ENCODE assay signal across 8 cellular contexts in genomic region chr19:13165091-13165997, GRCh38. TPM values are rescaled to one million over a fixed set of nuclear protein-coding genes. Genes with fewer than 3 reads are reported as not detected.
DNase-seq lines count a peak whose midpoint lies in the region; ATAC-seq and TF ChIP-seq lines count a peak whose summit lies in the region.

No MANE protein-coding gene starts in this region.

- H3K18ac ChIP-seq in mesendoderm (ENCODE audit: low read length): peak overlapping the region; percentile 29

- no CpG with 5 or more reads among the region's 20 CpGs for WGBS in mesendoderm (ENCODE audit: extremely low coverage, insufficient coverage, low lambda C conversion rate)

- intact Hi-C loops in uterus (cut with DNase I; ENCODE audit: low total_unique reads): no loop called here

- no peak overlapping the region for H3K4me3 ChIP-seq in mesendoderm (ENCODE audit: low read length)
- H3K4me3 ChIP-seq in uterus: no peak overlapping the region

- no peak for TF ChIP-seq CTCF in brain (conservative IDR thresholded peaks at IDR 0.05)
- TF ChIP-seq CTCF in uterus (IDR thresholded peaks at IDR 0.05): no peak

- H3K9ac ChIP-seq in mesendoderm (ENCODE audit: low read length): peak overlapping the region; percentile 69

- H3K27ac ChIP-seq in mesendoderm (ENCODE audit: low read depth, low read length): peak overlapping the region; percentile 95
- H3K27ac ChIP-seq in uterus: peak overlapping the region; percentile 95 to 96

- H3K4me1 Mint-ChIP-seq in activated naive CD4-positive, alpha-beta T cell treated with anti-CD3 and anti-CD28 coated beads, Interleukin-2, amount 50 U/mL, for 24 hours: peaks cover 72% of the 10 kb centered on the region
- peaks cover 45% of the 10 kb centered on the region for H3K4me1 Mint-ChIP-seq in brain

- H3K23ac ChIP-seq in mesendoderm (ENCODE audit: low read length): peak overlapping the region; percentile 31

- peak overlapping the region; percentile 77 for H2AK5ac ChIP-seq in mesendoderm (ENCODE audit: low read length)

- no peaks in the 10 kb centered on the region for H3K36me3 Mint-ChIP-seq in activated naive CD4-positive, alpha-beta T cell treated with anti-CD3 and anti-CD28 coated beads, Interleukin-2, amount 50 U/mL, for 24 hours
- H3K36me3 Mint-ChIP-seq in brain: no peaks in the 10 kb centered on the region

- H4K5ac ChIP-seq in mesendoderm (ENCODE audit: low read length): peak overlapping the region; percentile 64

- H3K4me1 ChIP-seq in mesendoderm (ENCODE audit: control insufficient read depth, low read depth, low read length) (peaks cover 15% of the 10 kb centered on the region), uterus (peaks cover 5 to 16% of the 10 kb centered on the region in 2 donors)

- no peaks in the 10 kb centered on the region for H3K79me2 ChIP-seq in mesendoderm (ENCODE audit: control insufficient read depth, insufficient read depth, low read length)

- H2BK5ac ChIP-seq in mesendoderm (ENCODE audit: low read length): peak overlapping the region; percentile 99

- H3K4ac ChIP-seq in mesendoderm (ENCODE audit: low read depth, low read length): peak overlapping the region; percentile 74

- H3K4me2 ChIP-seq in mesendoderm (ENCODE audit: low read length): peak overlapping the region; percentile 25

- H3K79me1 ChIP-seq in mesendoderm (ENCODE audit: low read length): no peaks in the 10 kb centered on the region

- no peak overlapping the region for H4K8ac ChIP-seq in mesendoderm (ENCODE audit: low read depth, low read length)

- DNase-seq in activated naive CD4-positive, alpha-beta T cell (lab: John Stamatoyannopoulos, UW): no peak
- DNase-seq in mesendoderm (peak; percentile 84), uterus (no peak)
- DNase-seq in effector CD8-positive, alpha-beta T cell (lab: John Stamatoyannopoulos, UW): no peak

- H3K9me3 Mint-ChIP-seq in activated naive CD4-positive, alpha-beta T cell treated with anti-CD3 and anti-CD28 coated beads, Interleukin-2, amount 50 U/mL, for 24 hours: no peaks in the 10 kb centered on the region
- H3K9me3 Mint-ChIP-seq in brain: no peaks in the 10 kb centered on the region

- no peaks in the 10 kb centered on the region for H3K9me3 ChIP-seq in uterus

- peak overlapping the region; percentile 12 for H3K27ac Mint-ChIP-seq in activated naive CD4-positive, alpha-beta T cell treated with anti-CD3 and anti-CD28 coated beads, Interleukin-2, amount 50 U/mL, for 24 hours
- peak overlapping the region in 4 of 5 experiments; percentile 91 to 99 (median 98) for H3K27ac Mint-ChIP-seq in brain

- H2BK15ac ChIP-seq in mesendoderm (replicated peaks; ENCODE audit: low read depth): peak overlapping the region; percentile 14

- no peaks in the 10 kb centered on the region for H3K27me3 ChIP-seq in mesendoderm (ENCODE audit: insufficient read depth, low read length, poor library complexity)
- H3K27me3 ChIP-seq in uterus: no peaks in the 10 kb centered on the region

- no peak overlapping the region for H3K4me3 Mint-ChIP-seq in activated naive CD4-positive, alpha-beta T cell treated with anti-CD3 and anti-CD28 coated beads, Interleukin-2, amount 50 U/mL, for 24 hours
- peak overlapping the region in 1 of 5 experiments; percentile 80 for H3K4me3 Mint-ChIP-seq in brain

- no peak for TF ChIP-seq POLR2A in uterus (IDR thresholded peaks at IDR 0.05)

- no peaks in the 10 kb centered on the region for H3K36me3 ChIP-seq in mesendoderm (ENCODE audit: control insufficient read depth, insufficient read depth, low read length)
- H3K36me3 ChIP-seq in uterus: no peaks in the 10 kb centered on the region

- H2BK120ac ChIP-seq in mesendoderm (ENCODE audit: low read depth, low read length): peak overlapping the region; percentile 47

- H3K27me3 Mint-ChIP-seq in activated naive CD4-positive, alpha-beta T cell treated with anti-CD3 and anti-CD28 coated beads, Interleukin-2, amount 50 U/mL, for 24 hours: no peaks in the 10 kb centered on the region
- peaks cover 10% of the 10 kb centered on the region for H3K27me3 Mint-ChIP-seq in brain

- peak overlapping the region; percentile 91 for H3K56ac ChIP-seq in mesendoderm (ENCODE audit: low read length)

- ATAC-seq in GM18502 (IDR thresholded peaks at IDR 0.05; ENCODE audit: poor library complexity, unreplicated experiment) (no peak), HG03039 (IDR thresholded peaks at IDR 0.05; ENCODE audit: unreplicated experiment) (no peak)

RNA-seq across cellular contexts. Expression of gene IER2, which starts 15.1 kb away (rescaled TPM):
- 31.1 TPM for polyA plus RNA-seq in brain (ENCODE audit: insufficient read depth, low read depth, low replicate concordance)
- 75.2 TPM for polyA plus RNA-seq in mesendoderm (2013, experiment 1 of 2)
- polyA plus RNA-seq in mesendoderm (2013, experiment 2 of 2): 77.2 TPM
- total RNA-seq in uterus: 100 to 1,000 TPM in 1 of 4 donors, 10 to 100 TPM in 3; 15.1 to 108 (median 66.7) TPM

RNA-seq across cellular contexts. Expression of gene STX10, which starts 15.2 kb away (rescaled TPM):
- polyA plus RNA-seq in brain (ENCODE audit: insufficient read depth, low read depth, low replicate concordance): 74.2 TPM
- 30.2 TPM for polyA plus RNA-seq in mesendoderm (2013, experiment 1 of 2)
- 29.9 TPM for polyA plus RNA-seq in mesendoderm (2013, experiment 2 of 2)
- total RNA-seq in uterus: 10 to 100 TPM; 42.2 to 72.1 (median 44.8) TPM

RNA-seq across cellular contexts. Expression of gene NACC1, which starts 47.3 kb away (rescaled TPM):
- 42.2 TPM for polyA plus RNA-seq in brain (ENCODE audit: insufficient read depth, low read depth, low replicate concordance)
- 210 TPM for polyA plus RNA-seq in mesendoderm (2013, experiment 1 of 2)
- polyA plus RNA-seq in mesendoderm (2013, experiment 2 of 2): 205 TPM
- total RNA-seq in uterus: 10 to 100 TPM; 13.4 to 28.1 (median 15.8) TPM

RNA-seq across cellular contexts. Expression of gene TRMT1, which starts 48.8 kb away (rescaled TPM):
- 25.9 TPM for polyA plus RNA-seq in brain (ENCODE audit: insufficient read depth, low read depth, low replicate concordance)
- polyA plus RNA-seq in mesendoderm (2013, experiment 1 of 2): 67.9 TPM
- 70.6 TPM for polyA plus RNA-seq in mesendoderm (2013, experiment 2 of 2)
- total RNA-seq in uterus: 10 to 100 TPM; 23.2 to 99.4 (median 33.6) TPM
